Comparison of ENCODE assay signal across 5 cellular contexts in genomic region chr12:24809306-24809705, GRCh38.
DNase-seq lines count a peak whose midpoint lies in the region; ATAC-seq, FAIRE-seq and TF ChIP-seq lines count a peak whose summit lies in the region.
"Not testable (repeated sequence)": the region's sequence is repeated elsewhere in the genome, so short reads cannot be mapped to it uniquely, and the experiment has no call there.

No MANE protein-coding gene starts in this region.

- H2BK12ac ChIP-seq in H1 (ENCODE audit: low read depth, low read length) = not testable (repeated sequence)

- H3K14ac ChIP-seq in H1 (ENCODE audit: insufficient read length) = not testable (repeated sequence)

- BruUV-seq in K562 (replicated peaks; lab: Mats Ljungman, UMichigan) = not testable (repeated sequence)

- H3K27me3 Mint-ChIP-seq in WTC11 (ENCODE audit: low read depth) = not testable (repeated sequence)

- 92% methylated on average over 1 of the region's 1 CpG for WGBS in K562 (ENCODE audit: insufficient coverage, low coverage, missing lambda C conversion rate)
- 89% methylated on average over 1 of the region's 1 CpG; no CpG with 5 or more reads in 1 of the 2 experiments for WGBS in H1 (ENCODE audit: extremely low coverage in 1 of 2, insufficient coverage in 1 of 2, insufficient read length in 1 of 2, insufficient replicate concordance in 2 of 2, low coverage in 1 of 2, low lambda C conversion rate in 2 of 2, missing lambda C conversion rate in 1 of 2), 2 experiments

- H3K27ac Mint-ChIP-seq in WTC11 = not testable (repeated sequence)

- ATAC-seq in SK-N-SH treated with all-trans-retinoic acid at 6 μM for 48 hours, WTC11, K562: not testable (repeated sequence)

- H3K4me3 ChIP-seq in HEK293 (ENCODE audit: low read depth, low read length); K562; H1 (ENCODE audit: extremely low read depth in 1 of 4, insufficient read depth in 2 of 4, low read depth in 3 of 4, low read length in 4 of 4): not testable (repeated sequence)

- not testable (repeated sequence) for TF ChIP-seq EP300 in K562 (IDR thresholded peaks at IDR 0.05; ENCODE audit: low read length); H1 (IDR thresholded peaks at IDR 0.05; ENCODE audit: borderline replicate concordance in 1 of 2, low read depth in 2 of 2, low read length in 2 of 2)

- H3K4me3 Mint-ChIP-seq in WTC11 = not testable (repeated sequence)

- not testable (repeated sequence) for H2BK15ac ChIP-seq in H1 (ENCODE audit: low read length)

- H3K4ac ChIP-seq in H1 (replicated peaks; ENCODE audit: insufficient read length, low read depth, low read length) = not testable (repeated sequence)

- not testable (repeated sequence) for H3K9me1 ChIP-seq in K562 (ENCODE audit: control insufficient read depth, insufficient read depth, low read length)

- not testable (repeated sequence) for H4K20me1 ChIP-seq in K562 (replicated peaks; ENCODE audit: control insufficient read depth, insufficient read depth, low read length); H1 (replicated peaks in 1 of 2; ENCODE audit: control insufficient read depth in 1 of 2, insufficient read depth in 2 of 2, low read length in 2 of 2)

- not testable (repeated sequence) for H2BK5ac ChIP-seq in H1 (ENCODE audit: low read depth, low read length)

- not testable (repeated sequence) for H3K56ac ChIP-seq in H1 (replicated peaks; ENCODE audit: insufficient read length, low read depth, low read length)

- TF ChIP-seq RAD21 in K562 (CRISPR knock-in tag; conservative IDR thresholded peaks at IDR 0.05 in 1 of 2, IDR thresholded peaks at IDR 0.05 in 1 of 2); H1 (IDR thresholded peaks at IDR 0.05 in 1 of 2, conservative IDR thresholded peaks at IDR 0.05 in 1 of 2; ENCODE audit: low read depth in 2 of 2, low read length in 2 of 2): not testable (repeated sequence)

- H3K9me3 ChIP-seq in HEK293 (ENCODE audit: control insufficient read depth, insufficient read depth, low read depth, low read length); K562 (replicated peaks; ENCODE audit: control insufficient read depth, insufficient read depth, low read depth, low read length); H1 (ENCODE audit: insufficient read depth in 2 of 2, low read depth in 1 of 2, low read length in 1 of 2): not testable (repeated sequence)

- H3K23me2 ChIP-seq in H1 (ENCODE audit: low read depth, low read length) = not testable (repeated sequence)

- not testable (repeated sequence) for H2BK120ac ChIP-seq in H1 (replicated peaks; ENCODE audit: low read depth, low read length)

- not testable (repeated sequence) for H4K91ac ChIP-seq in H1 (replicated peaks; ENCODE audit: insufficient read length, low read length)

- H3K79me2 ChIP-seq in K562 (ENCODE audit: control insufficient read depth, insufficient read depth, low read length); H1 (ENCODE audit: control insufficient read depth in 1 of 2, insufficient read depth in 2 of 2, low read length in 2 of 2): not testable (repeated sequence)

- not testable (repeated sequence) for H2AFZ ChIP-seq in K562 (ENCODE audit: low read depth, low read length); H1 (ENCODE audit: low read length)

- 0 out of 2 replicates have a peak, but pooled peaks have one; percentile 34 for TF ChIP-seq POLR2A in K562 (conservative IDR thresholded peaks at IDR 0.05)
- 0 out of 3 replicates have a peak, but pooled peaks of 1 of the 2 experiments have one; percentile 15 for TF ChIP-seq POLR2A in H1 (IDR thresholded peaks at IDR 0.05; ENCODE audit: control extremely low read depth in 1 of 2, low read depth in 2 of 2, low read length in 2 of 2)

- H2BK20ac ChIP-seq in H1 (ENCODE audit: low read length) = not testable (repeated sequence)

- not testable (repeated sequence) for H2AK5ac ChIP-seq in H1 (ENCODE audit: low read depth, low read length)

- in situ Hi-C loops in K562 (cut with MboI) = not testable (repeated sequence)

- H3K4me2 ChIP-seq in K562 (ENCODE audit: insufficient read depth, low read length); H1 (ENCODE audit: insufficient read depth in 1 of 2, low read depth in 2 of 2, low read length in 2 of 2): not testable (repeated sequence)

- H3K9me3 Mint-ChIP-seq in WTC11 = peaks cover 26% of the 10 kb centered on the region

- H4K8ac ChIP-seq in H1 (ENCODE audit: extremely low read depth, insufficient read depth, low read length) = not testable (repeated sequence)

- not testable (repeated sequence) for H3K23ac ChIP-seq in H1 (ENCODE audit: insufficient read length)

- peaks cover 22% of the 10 kb centered on the region for H3K36me3 Mint-ChIP-seq in WTC11

- not testable (repeated sequence) for H3K4me1 ChIP-seq in HEK293 (ENCODE audit: control insufficient read depth, insufficient read depth, low read length); K562 (replicated peaks in 1 of 2; ENCODE audit: control insufficient read depth in 2 of 2, insufficient read depth in 2 of 2, low read length in 2 of 2); H1 (replicated peaks in 1 of 4; ENCODE audit: control insufficient read depth in 3 of 4, insufficient read depth in 4 of 4, low read length in 3 of 4)

- not testable (repeated sequence) for H3K79me1 ChIP-seq in H1 (ENCODE audit: low read depth, low read length)

- POLR2A ChIA-PET in HEK293 (lab: Yijun Ruan, JAX) = interaction anchor here (0.6 kb wide), 1 partner anchor 1386 kb away, joined by 3 read pairs; no protein-coding TSS in a partner anchor
- POLR2A ChIA-PET in WTC11 (lab: Charles Lee) = interaction anchor here (0.7 kb wide), 1 partner anchor 705 kb away, joined by 9 read pairs; no protein-coding TSS in a partner anchor
- POLR2A ChIA-PET in K562 (lab: Yijun Ruan, JAX) = not testable (repeated sequence)
- POLR2A ChIA-PET in H1 (lab: Charles Lee; ENCODE audit: partially characterized antibody) = interaction anchor here (0.7 to 2.0 kb wide), 3 partner anchors 9 to 14 kb away, joined by 3 to 8 read pairs (median 3); no protein-coding TSS in a partner anchor

- not testable (repeated sequence) for DNase-seq in WTC11 (ENCODE audit: low spot score); K562 (ENCODE audit: extremely low read depth in 1 of 4, low spot score in 3 of 4); H1 (ENCODE audit: low read depth in 1 of 2, low spot score in 2 of 2)

- H3K18ac ChIP-seq in H1 (ENCODE audit: extremely low read depth, low read length) = not testable (repeated sequence)

- not testable (repeated sequence) for H3K27me3 ChIP-seq in K562 (ENCODE audit: control insufficient read depth in 2 of 2, insufficient read depth in 2 of 2, low read length in 2 of 2); H1 (replicated peaks in 1 of 4; ENCODE audit: control insufficient read depth in 3 of 4, extremely low read depth in 1 of 4, insufficient read depth in 3 of 4, low read length in 3 of 4)

- not testable (repeated sequence) for FAIRE-seq in K562 (lab: Jason Lieb, UNC); H1 (lab: Jason Lieb, UNC)

- H3K4me1 Mint-ChIP-seq in WTC11 = not testable (repeated sequence)

- H4K5ac ChIP-seq in H1 (ENCODE audit: insufficient read length, low read depth, low read length) = not testable (repeated sequence)

- not testable (repeated sequence) for H3K27ac ChIP-seq in HEK293 (ENCODE audit: extremely low read depth, low read depth, low read length); K562 (ENCODE audit: extremely low read depth, low read depth, low read length); H1 (ENCODE audit: low read depth, low read length)

- CTCF ChIA-PET in HEK293 (lab: Yijun Ruan, JAX) (interaction anchor here (0.6 kb wide), 1 partner anchor 723 kb away, joined by 3 read pairs; no protein-coding TSS in a partner anchor), H1 (lab: Charles Lee; ENCODE audit: partially characterized antibody) (interaction anchor here (0.7 kb wide), 1 partner anchor 1131 kb away, joined by 3 read pairs; no protein-coding TSS in a partner anchor)
- CTCF ChIA-PET in WTC11 (lab: Charles Lee); K562 (lab: Yijun Ruan, JAX; ENCODE audit: low intra/inter-chr PET ratio): not testable (repeated sequence)

- TF ChIP-seq CTCF in HEK293 (tag by site-specific recombination; IDR thresholded peaks at IDR 0.05); WTC11 (IDR thresholded peaks at IDR 0.05); K562 (IDR thresholded peaks at IDR 0.05 in 2 of 3, conservative IDR thresholded peaks at IDR 0.05 in 1 of 3; ENCODE audit: insufficient read depth in 2 of 3, low read depth in 1 of 3, low read length in 3 of 3); H1 (IDR thresholded peaks at IDR 0.05; ENCODE audit: control extremely low read depth in 1 of 3, insufficient read depth in 1 of 3, low read depth in 1 of 3, low read length in 3 of 3): not testable (repeated sequence)

- H3K9ac ChIP-seq in K562 (ENCODE audit: insufficient read depth in 1 of 2, low read depth in 2 of 2, low read length in 2 of 2); H1 (replicated peaks in 1 of 4; ENCODE audit: extremely low read depth in 1 of 4, low read depth in 3 of 4, low read length in 3 of 4): not testable (repeated sequence)

- intact Hi-C loops in K562 (cut with micrococcal nuclease) = not testable (repeated sequence)

- not testable (repeated sequence) for H3K36me3 ChIP-seq in HEK293 (ENCODE audit: control insufficient read depth in 2 of 2, insufficient read depth in 1 of 2, low read length in 2 of 2); K562 (ENCODE audit: control insufficient read depth, insufficient read depth, low read length); H1 (ENCODE audit: control insufficient read depth in 2 of 4, insufficient read depth in 4 of 4, low read length in 3 of 4)

TF ChIP-seq in HEK293, 187 proteins besides CTCF, POLR2A, EP300 and RAD21:
- TF ChIP-seq ZNF146 (tag by site-specific recombination; IDR thresholded peaks at IDR 0.05) = peak; percentile 55; the same call in 1 of the 2 replicates

TF ChIP-seq in SK-N-SH treated with all-trans-retinoic acid at 6 μM for 48 hours, 23 proteins besides CTCF, POLR2A, EP300 and RAD21:
- TF ChIP-seq ZNF8 (CRISPR knock-in tag; IDR thresholded peaks at IDR 0.05) = peak; percentile 90

TF ChIP-seq in WTC11, 78 proteins besides CTCF, POLR2A, EP300 and RAD21:
- TF ChIP-seq GTF2I (CRISPR knock-in tag; conservative IDR thresholded peaks at IDR 0.05) = 0 out of 2 replicates have a peak, but pooled peaks have one; percentile 19

TF ChIP-seq in K562, 482 proteins besides CTCF, POLR2A, EP300 and RAD21 (continues in another document):
- TF ChIP-seq RBM25 (IDR thresholded peaks at IDR 0.05; ENCODE audit: low read depth, low read length, severe bottlenecking) = peak; percentile 35

TF ChIP-seq in H1, 55 proteins besides CTCF, POLR2A, EP300 and RAD21:
- TF ChIP-seq KDM1A (IDR thresholded peaks at IDR 0.05; ENCODE audit: borderline replicate concordance, low read length) = 0 out of 2 replicates have a peak, but pooled peaks have one; percentile 43
